ENCODE assay signal across 8 cellular contexts in the genomic region with DNA sequence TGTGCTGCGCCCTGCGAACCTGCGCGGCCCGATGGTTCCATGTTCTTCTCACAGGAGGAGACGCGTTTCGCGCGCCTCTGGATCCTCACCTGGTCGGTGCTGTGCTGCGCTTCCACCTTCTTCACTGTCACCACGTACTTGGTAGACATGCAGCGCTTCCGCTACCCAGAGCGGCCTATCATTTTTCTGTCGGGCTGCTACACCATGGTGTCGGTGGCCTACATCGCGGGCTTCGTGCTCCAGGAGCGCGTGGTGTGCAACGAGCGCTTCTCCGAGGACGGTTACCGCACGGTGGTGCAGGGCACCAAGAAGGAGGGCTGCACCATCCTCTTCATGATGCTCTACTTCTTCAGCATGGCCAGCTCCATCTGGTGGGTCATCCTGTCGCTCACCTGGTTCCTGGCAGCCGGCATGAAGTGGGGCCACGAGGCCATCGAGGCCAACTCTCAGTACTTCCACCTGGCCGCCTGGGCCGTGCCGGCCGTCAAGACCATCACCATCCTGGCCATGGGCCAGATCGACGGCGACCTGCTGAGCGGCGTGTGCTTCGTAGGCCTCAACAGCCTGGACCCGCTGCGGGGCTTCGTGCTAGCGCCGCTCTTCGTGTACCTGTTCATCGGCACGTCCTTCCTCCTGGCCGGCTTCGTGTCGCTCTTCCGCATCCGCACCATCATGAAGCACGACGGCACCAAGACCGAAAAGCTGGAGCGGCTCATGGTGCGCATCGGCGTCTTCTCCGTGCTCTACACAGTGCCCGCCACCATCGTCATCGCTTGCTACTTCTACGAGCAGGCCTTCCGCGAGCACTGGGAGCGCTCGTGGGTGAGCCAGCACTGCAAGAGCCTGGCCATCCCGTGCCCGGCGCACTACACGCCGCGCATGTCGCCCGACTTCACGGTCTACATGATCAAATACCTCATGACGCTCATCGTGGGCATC. TPM values are rescaled to one million over a fixed set of nuclear protein-coding genes. Genes with fewer than 3 reads are reported as not detected.
DNase-seq lines count a peak whose midpoint lies in the region; ATAC-seq and TF ChIP-seq lines count a peak whose summit lies in the region.

No MANE protein-coding gene starts in this region.

- POLR2A ChIA-PET in naive thymus-derived CD8-positive, alpha-beta T cell (lab: Charles Lee) = no interaction called here

- H3K9me3 ChIP-seq in right atrium auricular region = no peaks in the 10 kb centered on the region

- DNase-seq in right atrium auricular region (ENCODE audit: low spot score) = no peak
- no peak for DNase-seq in left ventricle myocardium superior
- DNase-seq in central memory CD8-positive, alpha-beta T cell (ENCODE audit: low spot score in 2 of 2) = no peak
- DNase-seq in naive thymus-derived CD8-positive, alpha-beta T cell = peak in 1 of 10 donors; percentile 4
- DNase-seq in NCI-H226 = no peak
- DNase-seq in NK-92 (lab: John Stamatoyannopoulos, UW; ENCODE audit: unreplicated experiment) = no peak
- no peak for DNase-seq in cerebellar cortex (ENCODE audit: low spot score)

- peaks cover 5% of the 10 kb centered on the region for H3K36me3 Mint-ChIP-seq in central memory CD8-positive, alpha-beta T cell (ENCODE audit: insufficient read depth)
- peaks cover 0 to 4% (median 0%) of the 10 kb centered on the region in 3 donors for H3K36me3 Mint-ChIP-seq in naive thymus-derived CD8-positive, alpha-beta T cell

- ATAC-seq in left ventricle myocardium superior (no peak), HG03571 (IDR thresholded peaks at IDR 0.05; ENCODE audit: unreplicated experiment) (no peak)
- no peak for ATAC-seq in central memory CD8-positive, alpha-beta T cell (replicated peaks; ENCODE audit: extremely low read depth, poor library complexity, severe bottlenecking)
- ATAC-seq in naive thymus-derived CD8-positive, alpha-beta T cell = peak in 1 of 2 donors; percentile 4

- H3K9me3 Mint-ChIP-seq in central memory CD8-positive, alpha-beta T cell = no peaks in the 10 kb centered on the region
- H3K9me3 Mint-ChIP-seq in naive thymus-derived CD8-positive, alpha-beta T cell = no peaks in the 10 kb centered on the region

- no peaks in the 10 kb centered on the region for H3K27me3 ChIP-seq in right atrium auricular region

- H3K27ac ChIP-seq in right atrium auricular region = peak overlapping the region in 1 of 2 donors; percentile 87

- H3K4me1 Mint-ChIP-seq in central memory CD8-positive, alpha-beta T cell = peaks cover 31% of the 10 kb centered on the region
- H3K4me1 Mint-ChIP-seq in naive thymus-derived CD8-positive, alpha-beta T cell = peaks cover 20 to 35% (median 23%) of the 10 kb centered on the region in 4 donors

- H3K4me3 Mint-ChIP-seq in central memory CD8-positive, alpha-beta T cell = peak overlapping the region; percentile 98
- peak overlapping the region; percentile 76 to 93 (median 86) for H3K4me3 Mint-ChIP-seq in naive thymus-derived CD8-positive, alpha-beta T cell

- intact Hi-C loops in left ventricle myocardium superior (cut with micrococcal nuclease) = no loop called here

- H3K36me3 ChIP-seq in right atrium auricular region = no peaks in the 10 kb centered on the region

- peaks cover 83% of the 10 kb centered on the region for H3K27me3 Mint-ChIP-seq in central memory CD8-positive, alpha-beta T cell
- H3K27me3 Mint-ChIP-seq in naive thymus-derived CD8-positive, alpha-beta T cell = peaks cover 20 to 77% (median 42%) of the 10 kb centered on the region in 5 donors

- no peak for TF ChIP-seq CTCF in right atrium auricular region (IDR thresholded peaks at IDR 0.05)

- no peak overlapping the region for H3K27ac Mint-ChIP-seq in central memory CD8-positive, alpha-beta T cell (ENCODE audit: low read depth)
- peak overlapping the region in 3 of 10 donors; percentile 7 to 77 (median 43) for H3K27ac Mint-ChIP-seq in naive thymus-derived CD8-positive, alpha-beta T cell

- peak overlapping the region; percentile 56 to 70 for H3K4me3 ChIP-seq in right atrium auricular region

- peaks cover 0 to 23% of the 10 kb centered on the region in 2 donors for H3K4me1 ChIP-seq in right atrium auricular region

RNA-seq across cellular contexts. Expression of a gene that starts 1.3 kb away (rescaled TPM):
- total RNA-seq in right atrium auricular region (1 to 10 TPM; 1.9 to 4.0 TPM), left ventricle myocardium superior (3.1 TPM)
- under 1 TPM; 0.16 to 0.34 TPM for total RNA-seq in naive thymus-derived CD8-positive, alpha-beta T cell
- under 1 TPM in 1 of 3 donors, not detected in 2; 0.24 TPM for polyA plus RNA-seq in naive thymus-derived CD8-positive, alpha-beta T cell

RNA-seq across cellular contexts. Expression of a gene that starts 55.4 kb away (rescaled TPM):
- total RNA-seq in right atrium auricular region = 10 to 100 TPM; 21.3 to 26.4 TPM
- total RNA-seq in left ventricle myocardium superior = 19.8 TPM
- 10 to 100 TPM; 73.1 to 94.8 TPM for total RNA-seq in naive thymus-derived CD8-positive, alpha-beta T cell
- 10 to 100 TPM; 32.9 to 61.4 (median 44.7) TPM for polyA plus RNA-seq in naive thymus-derived CD8-positive, alpha-beta T cell
